27 cellular contexts compared by ENCODE assay signal in the genomic region with DNA sequence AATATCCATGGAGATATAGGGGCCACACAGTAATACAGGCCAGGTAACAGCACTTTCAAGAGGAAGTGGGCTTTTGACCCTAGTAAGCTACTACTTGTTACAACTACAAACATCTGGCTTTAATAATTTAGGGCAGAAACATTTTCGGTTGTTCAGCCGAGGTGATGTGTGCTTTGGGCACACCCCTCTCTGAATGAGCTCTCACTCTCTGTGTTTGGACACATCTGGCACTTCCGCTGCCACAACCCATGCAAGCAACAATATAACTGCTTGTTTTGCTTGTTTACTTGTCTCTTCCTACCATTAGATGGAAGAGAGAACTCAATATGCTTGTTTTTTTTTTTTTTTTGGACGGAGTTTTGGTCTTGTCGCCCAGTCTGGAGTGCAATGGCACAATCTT.
"Had no signal": no experiment of that assay in that cellular context is flagged by ENCODE, and none has a peak within 500 bp of the region (broad histone marks: within the 10 kb centered on the region; RNA-seq: fewer than 3 reads in every experiment).

No MANE protein-coding gene starts in this region.

- H3K36me3 Mint-ChIP-seq: memory B cell; naive B cell; natural killer cell treated with Interleukin-12 subunit alpha and Interleukin-12 subunit beta and Interleukin-15 and Interleukin-18, amount 100 ng/mL, for 72 hours had no signal

- H3K27me3 ChIP-seq: gastroesophageal sphincter, hepatocyte, neutrophil, right lobe of liver, suprapubic skin, transverse colon, upper lobe of right lung, uterus had no signal

- H3K4me2 ChIP-seq: hepatocyte had no signal

- H3K36me3 ChIP-seq: gastroesophageal sphincter, heart left ventricle, neutrophil, right lobe of liver, suprapubic skin, transverse colon, upper lobe of right lung, uterus had no signal

- H3K9ac ChIP-seq: parathyroid adenoma had no signal

- H2AFZ ChIP-seq: hepatocyte, parathyroid adenoma had no signal

- H3K4me3 ChIP-seq: dorsolateral prefrontal cortex, gastroesophageal sphincter, heart left ventricle, hepatocyte, lung, mucosa of descending colon, right lobe of liver, suprapubic skin, transverse colon, upper lobe of right lung, uterus had no signal

- H3K79me2 ChIP-seq: hepatocyte, parathyroid adenoma had no signal

- H3K9me3 ChIP-seq: gastroesophageal sphincter, heart left ventricle, mucosa of descending colon, neutrophil, right lobe of liver, suprapubic skin, transverse colon, upper lobe of right lung, uterus had no signal

- DNase-seq: dorsolateral prefrontal cortex; effector CD4-positive, alpha-beta T cell; foreskin fibroblast; heart left ventricle; kidney; mucosa of descending colon; naive B cell; right lobe of liver; small intestine; stimulated activated CD4-positive, alpha-beta T cell treated with anti-CD3 and anti-CD28 coated beads, Interleukin-15, amount 100 ng/mL, for 24 hours; stimulated activated CD4-positive, alpha-beta T cell treated with anti-CD3 and anti-CD28 coated beads, Interleukin-2, amount 100 ng/mL, for 48 hours; stimulated activated naive CD4-positive, alpha-beta T cell; stimulated activated naive CD8-positive, alpha-beta T cell treated with anti-CD3 and anti-CD28 coated beads, Interleukin-15, amount 100 ng/mL, for 72 hours; transverse colon; upper lobe of right lung; uterus had no signal

- H3K4me1 ChIP-seq: heart left ventricle, parathyroid adenoma, right lobe of liver, suprapubic skin, upper lobe of right lung, uterus had no signal

- H3K27ac Mint-ChIP-seq: memory B cell; natural killer cell treated with Interleukin-12 subunit alpha and Interleukin-12 subunit beta and Interleukin-15 and Interleukin-18, amount 100 ng/mL, for 72 hours; progenitor cell of endocrine pancreas; stimulated activated naive CD8-positive, alpha-beta T cell treated with anti-CD3 and anti-CD28 coated beads, Interleukin-15, amount 100 ng/mL, for 72 hours had no signal

- H3K27ac ChIP-seq: dorsolateral prefrontal cortex, gastroesophageal sphincter, heart left ventricle, hepatocyte, neutrophil, parathyroid adenoma, right lobe of liver, suprapubic skin, upper lobe of right lung, uterus had no signal

- H3K9me3 Mint-ChIP-seq: memory B cell; stimulated activated naive CD8-positive, alpha-beta T cell treated with anti-CD3 and anti-CD28 coated beads, Interleukin-15, amount 100 ng/mL, for 72 hours had no signal

- ATAC-seq: gastroesophageal sphincter; heart left ventricle; left lobe of liver; mucosa of descending colon; natural killer cell treated with Interleukin-12 subunit alpha and Interleukin-12 subunit beta and Interleukin-15 and Interleukin-18, amount 100 ng/mL, for 72 hours; right lobe of liver; stimulated activated naive CD8-positive, alpha-beta T cell treated with anti-CD3 and anti-CD28 coated beads, Interleukin-15, amount 100 ng/mL, for 72 hours; upper lobe of right lung had no signal

- H3K4me3 Mint-ChIP-seq: memory B cell; natural killer cell treated with Interleukin-12 subunit alpha and Interleukin-12 subunit beta and Interleukin-15 and Interleukin-18, amount 100 ng/mL, for 72 hours; neural crest cell; stimulated activated naive CD8-positive, alpha-beta T cell treated with anti-CD3 and anti-CD28 coated beads, Interleukin-15, amount 100 ng/mL, for 72 hours had no signal
